14 cellular contexts compared by ENCODE assay signal in the genomic region with DNA sequence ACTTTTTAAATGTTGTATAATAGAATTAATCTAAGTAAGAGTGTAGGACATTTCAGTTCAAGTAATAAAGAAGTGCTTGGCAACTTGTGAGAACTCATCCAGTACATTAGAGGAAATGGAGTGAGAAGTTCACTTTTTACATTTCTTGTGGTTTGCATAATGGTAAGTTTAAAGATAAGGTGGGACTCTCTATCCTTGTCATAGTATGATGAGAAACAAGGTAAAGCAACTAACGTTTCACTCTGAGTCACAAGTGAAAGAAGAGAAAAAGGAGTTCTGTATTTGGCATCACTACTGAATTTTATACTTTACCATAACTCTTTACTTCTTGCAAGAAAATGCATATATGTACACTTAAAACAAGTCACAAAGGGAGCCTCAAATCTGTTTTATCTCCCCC.
A peak's percentile ranks its signal among the peaks of the same experiment; 100 is the strongest.
DNase-seq lines count a peak whose midpoint lies in the region; ATAC-seq and TF ChIP-seq lines count a peak whose summit lies in the region.
"Had no signal": no experiment of that assay in that cellular context is flagged by ENCODE, and none has a peak within 500 bp of the region (broad histone marks: within the 10 kb centered on the region; RNA-seq: fewer than 3 reads in every experiment).

No MANE protein-coding gene starts in this region.

- ATAC-seq in GM19372 (IDR thresholded peaks at IDR 0.05; ENCODE audit: low read depth, unreplicated experiment) (peak; percentile 70), HG02678 (IDR thresholded peaks at IDR 0.05; ENCODE audit: unreplicated experiment) (peak; percentile 88), HG03432 (IDR thresholded peaks at IDR 0.05; ENCODE audit: unreplicated experiment) (peak; percentile 93)
- no peak for ATAC-seq in effector memory CD8-positive, alpha-beta T cell (replicated peaks)
- ATAC-seq: left ventricle myocardium superior had no signal

- no peaks in the 10 kb centered on the region for H3K36me3 Mint-ChIP-seq in activated CD4-positive, alpha-beta memory T cell treated with anti-CD3 and anti-CD28 coated beads, Interleukin-2, amount 10 ng/mL, durations not matched to agents 7 days and 5 days (ENCODE audit: low read depth)
- H3K36me3 Mint-ChIP-seq in effector memory CD8-positive, alpha-beta T cell (ENCODE audit: insufficient read depth): peaks cover 5% of the 10 kb centered on the region

- no peak for TF ChIP-seq CTCF in GM12865 (IDR thresholded peaks at IDR 0.05; ENCODE audit: insufficient read depth, low read depth, low read length, missing control alignments)

- H3K4me3 ChIP-seq in GM12865 (ENCODE audit: low read depth, low read length): no peak overlapping the region

- CTCF ChIA-PET in activated CD4-positive, alpha-beta memory T cell treated with anti-CD3 and anti-CD28 coated beads, Interleukin-2, amount 10 ng/mL, durations not matched to agents 7 days and 5 days (lab: Charles Lee): no interaction called here

- H3K27ac Mint-ChIP-seq in activated CD4-positive, alpha-beta memory T cell treated with anti-CD3 and anti-CD28 coated beads, Interleukin-2, amount 10 ng/mL, durations not matched to agents 7 days and 5 days: no peak overlapping the region
- peak overlapping the region in 1 of 2 donors; percentile 11 for H3K27ac Mint-ChIP-seq in effector memory CD8-positive, alpha-beta T cell
- H3K27ac Mint-ChIP-seq: T-helper 2 cell treated with Interferon-gamma antibody and Interleukin-4, amounts not matched to agents 5 μg/mL and 100 μg/mL, for 36 hours had no signal

- H3K4me3 Mint-ChIP-seq in activated CD4-positive, alpha-beta memory T cell treated with anti-CD3 and anti-CD28 coated beads, Interleukin-2, amount 10 ng/mL, durations not matched to agents 7 days and 5 days: no peak overlapping the region
- no peak overlapping the region for H3K4me3 Mint-ChIP-seq in effector memory CD8-positive, alpha-beta T cell
- H3K4me3 Mint-ChIP-seq: T-helper 2 cell treated with Interferon-gamma antibody and Interleukin-4, amounts not matched to agents 5 μg/mL and 100 μg/mL, for 36 hours had no signal

- POLR2A ChIA-PET in activated CD4-positive, alpha-beta memory T cell treated with anti-CD3 and anti-CD28 coated beads, Interleukin-2, amount 10 ng/mL, durations not matched to agents 7 days and 5 days (lab: Charles Lee): no interaction called here

- DNase-seq in GM12865 (ENCODE audit: low read depth) (peak; percentile 15), epidermal melanocyte (ENCODE audit: insufficient read length, low spot score) (no peak), NCI-H345 treated with DMSO at 0.1 percent for 48 hours (lab: John Stamatoyannopoulos, UW; ENCODE audit: unreplicated experiment) (no peak)
- no peak for DNase-seq in activated CD4-positive, alpha-beta memory T cell treated with anti-CD3 and anti-CD28 coated beads, Interleukin-2, amount 10 ng/mL, durations not matched to agents 7 days and 5 days
- DNase-seq in effector memory CD8-positive, alpha-beta T cell: no peak
- DNase-seq: DMS153, head of caudate nucleus, left ventricle myocardium superior, NCI-H187, nucleus accumbens had no signal

- H3K9me3 Mint-ChIP-seq in activated CD4-positive, alpha-beta memory T cell treated with anti-CD3 and anti-CD28 coated beads, Interleukin-2, amount 10 ng/mL, durations not matched to agents 7 days and 5 days: no peaks in the 10 kb centered on the region
- H3K9me3 Mint-ChIP-seq in effector memory CD8-positive, alpha-beta T cell: no peaks in the 10 kb centered on the region
- H3K9me3 Mint-ChIP-seq: T-helper 2 cell treated with Interferon-gamma antibody and Interleukin-4, amounts not matched to agents 5 μg/mL and 100 μg/mL, for 36 hours had no signal

- H3K4me1 Mint-ChIP-seq in activated CD4-positive, alpha-beta memory T cell treated with anti-CD3 and anti-CD28 coated beads, Interleukin-2, amount 10 ng/mL, durations not matched to agents 7 days and 5 days: no peaks in the 10 kb centered on the region
- no peaks in the 10 kb centered on the region for H3K4me1 Mint-ChIP-seq in effector memory CD8-positive, alpha-beta T cell (ENCODE audit: low read depth in 2 of 2)

- no peaks in the 10 kb centered on the region for H3K27me3 Mint-ChIP-seq in activated CD4-positive, alpha-beta memory T cell treated with anti-CD3 and anti-CD28 coated beads, Interleukin-2, amount 10 ng/mL, durations not matched to agents 7 days and 5 days
- H3K27me3 Mint-ChIP-seq in effector memory CD8-positive, alpha-beta T cell: no peaks in the 10 kb centered on the region
